ENCODE assay signal across 7 cellular contexts in the genomic region with DNA sequence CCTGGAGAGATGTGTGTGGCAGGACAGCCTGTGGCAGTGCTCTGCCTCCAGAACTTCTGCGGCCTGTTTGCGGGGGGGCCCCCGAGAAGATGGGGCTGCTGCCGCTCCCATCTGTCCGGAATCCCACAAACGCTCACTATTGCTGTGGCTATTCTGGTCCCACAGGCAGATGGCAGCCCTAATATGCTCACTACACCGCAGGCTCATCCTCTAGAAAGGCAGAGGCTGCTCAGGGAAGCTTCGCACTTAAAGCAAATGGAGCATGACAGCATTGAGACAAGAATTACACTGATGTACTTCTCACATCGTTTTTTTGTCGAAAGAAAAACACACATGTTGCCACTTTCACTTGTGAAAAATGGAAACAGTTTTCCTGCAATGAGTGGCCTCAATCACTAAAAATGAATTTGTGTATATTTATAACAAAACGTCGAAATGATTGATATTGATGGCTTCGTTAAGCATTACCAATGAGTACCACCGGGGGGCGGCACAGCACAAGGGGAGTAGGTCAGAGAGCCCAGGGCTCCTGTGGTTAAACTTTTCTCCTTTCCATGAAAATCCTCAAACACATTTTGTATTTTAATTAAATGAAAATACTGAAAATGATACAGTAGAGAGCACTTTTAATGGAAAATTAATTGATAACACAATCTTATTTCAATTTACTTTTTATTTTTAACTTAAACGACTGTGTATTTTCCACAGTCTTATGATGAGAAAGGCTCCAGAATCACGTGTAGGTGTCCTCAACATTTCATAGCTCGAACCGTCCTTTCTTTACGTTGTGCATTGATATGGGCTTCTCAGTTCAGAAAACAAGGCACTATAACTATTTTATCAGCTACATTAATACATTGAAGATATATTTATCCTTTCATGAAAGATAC.
DNase-seq lines count a peak whose midpoint lies in the region; ATAC-seq and TF ChIP-seq lines count a peak whose summit lies in the region.

No MANE protein-coding gene starts in this region.

- H3K36me3 ChIP-seq in right lobe of liver (no peaks in the 10 kb centered on the region), stomach (peaks cover 0 to 5% (median 2%) of the 10 kb centered on the region in 4 donors)

- H3K4me1 ChIP-seq in right lobe of liver, result no peaks in the 10 kb centered on the region
- peaks cover 0 to 16% (median 0%) of the 10 kb centered on the region in 4 donors for H3K4me1 ChIP-seq in stomach

- H3K4me3 ChIP-seq in right lobe of liver (no peak overlapping the region), stomach (no peak overlapping the region)

- TF ChIP-seq CTCF in right lobe of liver (IDR thresholded peaks at IDR 0.05), result peak; percentile 84 to 88 (median 87)
- peak in 5 of 7 experiments; percentile 62 to 83 (median 75) for TF ChIP-seq CTCF in stomach (IDR thresholded peaks at IDR 0.05)

- in situ Hi-C loops in SK-MEL-5 (cut with HindIII; ENCODE audit: low pct_unique_long_range_greater_than_20kb, low sequenced_read_pairs), result no loop called here

- no peak for TF ChIP-seq EP300 in stomach (IDR thresholded peaks at IDR 0.05)

- no peaks in the 10 kb centered on the region for H3K9me3 ChIP-seq in right lobe of liver
- no peaks in the 10 kb centered on the region for H3K9me3 ChIP-seq in stomach

- H3K27ac ChIP-seq in right lobe of liver (no peak overlapping the region), stomach (no peak overlapping the region)

- DNase-seq in ELF-1 (ENCODE audit: low read depth, low spot score) (peak; percentile 32), Kasumi-1 (lab: John Stamatoyannopoulos, UW) (peak; percentile 29 to 46), SK-MEL-5 (ENCODE audit: low read depth, low spot score) (peak; percentile 89), dedifferentiated amniotic fluid mesenchymal stem cell (ENCODE audit: extremely low spot score) (peak; percentile 25), right lobe of liver (peak in 1 of 3 donors; percentile 61), stomach (peak; percentile 74)

- 14% methylated on average over 13 of the region's 20 CpGs for WGBS in right lobe of liver (ENCODE audit: insufficient coverage, low coverage, low lambda C conversion rate, missing lambda C conversion rate)
- 35 to 44% (median 38%) methylated on average over 19 to 20 of the region's 20 CpGs for WGBS in stomach, 5 donors

- no peak for TF ChIP-seq POLR2A in right lobe of liver (IDR thresholded peaks at IDR 0.05)
- no peak for TF ChIP-seq POLR2A in stomach (IDR thresholded peaks at IDR 0.05)

- intact Hi-C loops in right lobe of liver (cut with DNase I), result loop anchor here in 1 of 2 donors (10.0 kb wide), 1 partner anchor 297 kb away; no protein-coding TSS in a partner anchor
- intact Hi-C loops in stomach (cut with DNase I; ENCODE audit: low total_unique reads), result loop anchor here (5.0 kb wide), 1 partner anchor 290 kb away; no protein-coding TSS in a partner anchor

- H3K27me3 ChIP-seq in right lobe of liver (no peaks in the 10 kb centered on the region), stomach (peaks cover 0 to 28% (median 3%) of the 10 kb centered on the region in 3 donors)

- ATAC-seq in right lobe of liver (peak; percentile 68 to 86 (median 78)), HG02981 (IDR thresholded peaks at IDR 0.05; ENCODE audit: unreplicated experiment) (no peak)
